27 cellular contexts compared by ENCODE assay signal in genomic region chr3:132456141-132456540, GRCh38.
"Had no signal": no experiment of that assay in that cellular context is flagged by ENCODE, and none has a peak within 500 bp of the region (broad histone marks: within the 10 kb centered on the region; RNA-seq: fewer than 3 reads in every experiment).

No MANE protein-coding gene starts in this region.

- H3K4me1 ChIP-seq: esophagus squamous epithelium, prostate gland, right atrium auricular region, stomach, thyroid gland had no signal

- DNase-seq: cortex of kidney; effector memory CD8-positive, alpha-beta T cell; erythroblast; esophagus squamous epithelium; foreskin melanocyte; glutamatergic neuron; heart right ventricle; hippocampal formation; left cardiac atrium; left lung; mesenchymal stem cell; mucosa of descending colon; naive B cell; stimulated activated CD4-positive, alpha-beta T cell treated with anti-CD3 and anti-CD28 coated beads, Interleukin-2, amount 100 ng/mL, for 24 hours; stimulated activated CD4-positive, alpha-beta T cell treated with anti-CD3 and anti-CD28 coated beads, Interleukin-4, amount 100 ng/mL, for 24 hours; stimulated activated naive CD4-positive, alpha-beta T cell treated with Interleukin-2 at 50 U/mL for 16 hours; stomach; thyroid gland; trophoblast cell had no signal

- H3K9me3 ChIP-seq: esophagus squamous epithelium, heart right ventricle, left lung, mucosa of descending colon, prostate gland, right atrium auricular region, stomach, thyroid gland had no signal

- ATAC-seq: effector memory CD8-positive, alpha-beta T cell; heart right ventricle; left cardiac atrium; left lung; mucosa of descending colon; natural killer cell treated with Interleukin-12 subunit alpha and Interleukin-12 subunit beta and Interleukin-15 and Interleukin-18, amount 100 ng/mL, for 72 hours; sciatic nerve; stimulated activated effector memory CD8-positive, alpha-beta T cell treated with anti-CD3 and anti-CD28 coated beads, Interleukin-12 subunit alpha, Interleukin-12 subunit beta, amount 100 ng/mL, for 72 hours had no signal

- H3K4me1 Mint-ChIP-seq: mesothelial cell of epicardium; naive B cell; neural crest cell; stimulated activated effector memory CD8-positive, alpha-beta T cell treated with anti-CD3 and anti-CD28 coated beads, Interleukin-12 subunit alpha, Interleukin-12 subunit beta, amount 100 ng/mL, for 72 hours had no signal

- H3K4me3 ChIP-seq: esophagus squamous epithelium, heart right ventricle, left lung, mucosa of descending colon, prostate gland, right atrium auricular region, smooth muscle cell, stomach, thyroid gland had no signal

- H3K36me3 ChIP-seq: prostate gland had no signal

- H3K9me3 Mint-ChIP-seq: effector memory CD8-positive, alpha-beta T cell; natural killer cell treated with Interleukin-12 subunit alpha and Interleukin-12 subunit beta and Interleukin-15 and Interleukin-18, amount 100 ng/mL, for 72 hours; neural crest cell; stimulated activated effector memory CD8-positive, alpha-beta T cell treated with anti-CD3 and anti-CD28 coated beads, Interleukin-12 subunit alpha, Interleukin-12 subunit beta, amount 100 ng/mL, for 72 hours had no signal

- H3K27ac ChIP-seq: esophagus squamous epithelium, heart right ventricle, prostate gland, right atrium auricular region, stomach, thyroid gland had no signal

- H3K27me3 ChIP-seq: esophagus squamous epithelium, heart right ventricle, left lung, right atrium auricular region, stomach, thyroid gland had no signal

- H3K27me3 Mint-ChIP-seq: effector memory CD8-positive, alpha-beta T cell; naive B cell; natural killer cell treated with Interleukin-12 subunit alpha and Interleukin-12 subunit beta and Interleukin-15 and Interleukin-18, amount 100 ng/mL, for 72 hours had no signal

- H3K4me3 Mint-ChIP-seq: effector memory CD8-positive, alpha-beta T cell; mesothelial cell of epicardium; naive B cell; natural killer cell treated with Interleukin-12 subunit alpha and Interleukin-12 subunit beta and Interleukin-15 and Interleukin-18, amount 100 ng/mL, for 72 hours; neural crest cell; stimulated activated effector memory CD8-positive, alpha-beta T cell treated with anti-CD3 and anti-CD28 coated beads, Interleukin-12 subunit alpha, Interleukin-12 subunit beta, amount 100 ng/mL, for 72 hours had no signal

- H3K27ac Mint-ChIP-seq: effector memory CD8-positive, alpha-beta T cell; mesothelial cell of epicardium; naive B cell; natural killer cell treated with Interleukin-12 subunit alpha and Interleukin-12 subunit beta and Interleukin-15 and Interleukin-18, amount 100 ng/mL, for 72 hours; stimulated activated effector memory CD8-positive, alpha-beta T cell treated with anti-CD3 and anti-CD28 coated beads, Interleukin-12 subunit alpha, Interleukin-12 subunit beta, amount 100 ng/mL, for 72 hours had no signal
